ENCODE assay signal across 10 cellular contexts in the genomic region with DNA sequence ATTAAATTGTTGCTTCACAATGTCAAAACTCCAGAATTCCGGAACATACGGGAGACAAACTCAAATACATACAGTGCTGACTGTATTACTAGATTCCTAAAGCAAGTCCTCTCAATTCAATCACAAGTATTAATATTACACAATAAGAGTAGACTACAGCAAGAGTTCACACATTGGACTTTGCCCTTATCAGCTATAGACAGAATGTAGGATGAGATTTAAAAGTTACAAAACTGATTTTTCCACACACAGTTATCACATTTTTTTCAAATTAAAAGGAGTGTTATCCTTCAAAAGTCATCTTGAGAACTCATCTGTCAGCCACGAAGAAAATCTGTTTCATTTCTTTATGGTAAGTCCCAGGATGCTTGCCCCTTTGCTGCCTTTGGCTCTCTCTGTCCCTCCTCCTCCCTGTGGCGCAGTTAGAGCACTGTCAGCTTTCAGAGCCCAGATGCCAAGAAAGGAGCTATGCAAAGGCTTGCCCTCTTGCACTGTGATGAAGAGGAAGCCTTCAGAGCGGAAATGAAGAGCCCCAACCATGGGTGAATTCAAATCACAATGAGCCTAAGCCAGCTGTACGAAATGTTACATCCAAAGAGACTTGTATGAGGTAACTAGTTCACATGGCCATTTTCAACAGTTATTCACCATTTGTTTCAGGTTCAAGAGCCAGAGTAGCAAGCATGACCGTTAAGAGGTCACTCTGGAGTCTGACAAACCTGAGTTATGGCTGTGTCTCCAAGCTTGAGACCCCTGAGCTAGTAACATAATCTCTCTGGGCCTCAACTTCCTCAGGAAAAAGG. TPM values are rescaled to one million over a fixed set of nuclear protein-coding genes. Genes with fewer than 3 reads are reported as not detected.
DNase-seq lines count a peak whose midpoint lies in the region; ATAC-seq and TF ChIP-seq lines count a peak whose summit lies in the region.
"Had no signal": no experiment of that assay in that cellular context is flagged by ENCODE, and none has a peak within 500 bp of the region (broad histone marks: within the 10 kb centered on the region; RNA-seq: fewer than 3 reads in every experiment).

No MANE protein-coding gene starts in this region.

- H3K9me3 Mint-ChIP-seq in T-cell: no peaks in the 10 kb centered on the region

- CTCF ChIA-PET in T-cell (lab: Charles Lee): interaction anchor here in 1 of 2 donors (1.5 kb wide), 1 partner anchor 9 kb away, joined by 11 read pairs; the partner anchor contains the start of gene NCOA4

- DNase-seq in T-cell (peak in 14 of 34 experiments; percentile 3 to 26 (median 10)), Right ventricle myocardium superior (peak; percentile 51), renal cortical epithelial cell (ENCODE audit: low read depth) (peak; percentile 36), GM10266 (ENCODE audit: extremely low spot score) (no peak), NCI-H2196 (lab: John Stamatoyannopoulos, UW; ENCODE audit: unreplicated experiment) (no peak), NCI-H1436 (lab: John Stamatoyannopoulos, UW) (no peak)
- no peak for DNase-seq in stimulated activated CD4-positive, alpha-beta T cell treated with anti-CD3 and anti-CD28 coated beads, Interleukin-1b, Interleukin-23, amount 100 ng/mL, for 48 hours

- peak; percentile 18 for ATAC-seq in GM18868 (IDR thresholded peaks at IDR 0.05; ENCODE audit: unreplicated experiment)
- ATAC-seq in T-cell (replicated peaks in 1 of 4): peak; percentile 18 to 40 (median 34)
- peak; percentile 55 for ATAC-seq in Right ventricle myocardium superior (ENCODE audit: poor library complexity)

- intact Hi-C loops in Right ventricle myocardium superior (cut with DNase I): no loop called here

- POLR2A ChIA-PET in T-cell (lab: Charles Lee): no interaction called here

- H3K27me3 Mint-ChIP-seq in T-cell: no peaks in the 10 kb centered on the region

- peak overlapping the region; percentile 43 to 84 for H3K27ac Mint-ChIP-seq in T-cell

- peaks cover 72 to 82% (median 76%) of the 10 kb centered on the region in 3 donors for H3K4me1 Mint-ChIP-seq in T-cell

- peak overlapping the region in 2 of 3 donors; percentile 35 to 39 for H3K4me3 Mint-ChIP-seq in T-cell

- TF ChIP-seq CTCF in GM10266 (IDR thresholded peaks at IDR 0.05; ENCODE audit: control insufficient read depth, insufficient read depth, low read depth, missing control alignments): no peak

- peaks cover 7% of the 10 kb centered on the region for H3K36me3 Mint-ChIP-seq in T-cell

RNA-seq across cellular contexts. Expression of gene NCOA4, which starts 10.7 kb away (rescaled TPM):
- 10 to 100 TPM; 60.1 to 86.8 (median 75.3) TPM for total RNA-seq in T-cell
- total RNA-seq in Right ventricle myocardium superior: 282 TPM
- total RNA-seq in renal cortical epithelial cell: 265 and 272 TPM in 2 replicates

RNA-seq across cellular contexts. Expression of gene MSMB, which starts 26.3 kb away (rescaled TPM):
- total RNA-seq in T-cell: not detected
- total RNA-seq in Right ventricle myocardium superior: not detected
- total RNA-seq in renal cortical epithelial cell: not detected in 2 replicates
- total RNA-seq: SJSA1, ureter had no signal

RNA-seq across cellular contexts. Expression of gene TIMM23, which starts 47.5 kb away (rescaled TPM):
- total RNA-seq in T-cell: 10 to 100 TPM; 24.5 to 27.0 (median 24.8) TPM
- total RNA-seq in Right ventricle myocardium superior: 86.0 TPM
- total RNA-seq in renal cortical epithelial cell: 91.4 and 120 TPM in 2 replicates

Comparison
In these comparisons a context has a peak if more than half of its experiments do, and no peak if none do; other contexts are left out.
1. DNase-seq: peak in Right ventricle myocardium superior (single experiment) and renal cortical epithelial cell (single experiment); none in stimulated activated CD4-positive, alpha-beta T cell treated with anti-CD3 and anti-CD28 coated beads, Interleukin-1b, Interleukin-23, amount 100 ng/mL, for 48 hours (single experiment), GM10266 (single experiment), NCI-H2196 (single experiment) and NCI-H1436 (single experiment).
2. Peak in every context shown above with its lines, with median percentiles within 50 percentile points of each other: ATAC-seq.